ENCODE assay signal across 8 cellular contexts in the genomic region with DNA sequence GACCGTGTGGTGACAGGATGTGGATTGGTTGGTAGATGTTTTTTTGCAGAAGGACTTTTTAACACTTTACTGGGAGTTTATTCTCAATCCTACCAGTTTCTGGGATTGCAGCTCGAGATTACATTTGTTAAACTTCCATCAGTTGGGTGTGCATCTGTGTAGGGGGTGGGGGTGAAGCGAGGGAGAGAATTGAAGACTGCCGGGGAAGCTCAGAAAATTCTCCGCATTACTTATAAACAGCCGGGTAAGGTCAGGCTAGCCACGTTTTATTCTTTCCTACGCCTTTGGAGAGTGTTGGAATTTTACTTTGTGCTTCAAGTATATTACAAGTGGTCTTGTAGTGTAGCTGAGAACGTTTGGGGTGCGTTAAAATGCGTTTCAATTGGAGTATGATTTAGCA. TPM values are rescaled to one million over a fixed set of nuclear protein-coding genes. Genes with fewer than 3 reads are reported as not detected.
DNase-seq lines count a peak whose midpoint lies in the region; ATAC-seq lines count a peak whose summit lies in the region.

No MANE protein-coding gene starts in this region.

- no peak for DNase-seq in activated CD4-positive, alpha-beta T cell treated with anti-CD3 and anti-CD28 coated beads, Interleukin-2, amount 10 ng/mL, durations not matched to agents 7 days and 5 days
- no peak for DNase-seq in activated CD4-positive, alpha-beta T cell treated with anti-CD3 and anti-CD28 coated beads, Interleukin-2, amount 50 U/mL, for 4 hours
- DNase-seq in activated CD8-positive, alpha-beta T cell treated with anti-CD3 and anti-CD28 coated beads, Interleukin-2, amount 10 ng/mL, durations not matched to agents 7 days and 5 days, result no peak
- no peak for DNase-seq in midbrain (lab: John Stamatoyannopoulos, UW)
- DNase-seq in amniotic stem cell (lab: John Stamatoyannopoulos, UW), result no peak
- no peak for DNase-seq in SK-N-DZ (ENCODE audit: low spot score)

- CTCF ChIA-PET in activated CD4-positive, alpha-beta T cell treated with anti-CD3 and anti-CD28 coated beads, Interleukin-2, amount 10 ng/mL, durations not matched to agents 7 days and 5 days (lab: Charles Lee), result interaction anchor here (1.3 to 1.6 kb wide), 2 partner anchors 11 to 525 kb away, joined by 4 to 7 read pairs; no protein-coding TSS in a partner anchor
- CTCF ChIA-PET in activated CD8-positive, alpha-beta T cell treated with anti-CD3 and anti-CD28 coated beads, Interleukin-2, amount 10 ng/mL, durations not matched to agents 7 days and 5 days (lab: Charles Lee), result interaction anchor here (0.6 to 5.8 kb wide), 5 partner anchors 14 to 950 kb away, joined by 3 to 44 read pairs (median 4); no protein-coding TSS in a partner anchor

- H3K27me3 ChIP-seq in subcutaneous abdominal adipose tissue (ENCODE audit: control insufficient read depth in 5 of 5, insufficient read depth in 4 of 5, low read length in 5 of 5), result peaks cover 0 to 3% (median 0%) of the 10 kb centered on the region in 5 donors

- peak overlapping the region; percentile 85 for H3K27ac Mint-ChIP-seq in activated CD4-positive, alpha-beta T cell treated with anti-CD3 and anti-CD28 coated beads, Interleukin-2, amount 10 ng/mL, durations not matched to agents 7 days and 5 days
- peak overlapping the region; percentile 82 for H3K27ac Mint-ChIP-seq in activated CD8-positive, alpha-beta T cell treated with anti-CD3 and anti-CD28 coated beads, Interleukin-2, amount 10 ng/mL, durations not matched to agents 7 days and 5 days

- peak overlapping the region; percentile 89 for H3K4me3 Mint-ChIP-seq in activated CD4-positive, alpha-beta T cell treated with anti-CD3 and anti-CD28 coated beads, Interleukin-2, amount 10 ng/mL, durations not matched to agents 7 days and 5 days
- peak overlapping the region; percentile 92 for H3K4me3 Mint-ChIP-seq in activated CD8-positive, alpha-beta T cell treated with anti-CD3 and anti-CD28 coated beads, Interleukin-2, amount 10 ng/mL, durations not matched to agents 7 days and 5 days

- no peak for ATAC-seq in activated CD8-positive, alpha-beta T cell treated with anti-CD3 and anti-CD28 coated beads, Interleukin-2, amount 10 ng/mL, durations not matched to agents 7 days and 5 days

- H3K9me3 Mint-ChIP-seq in activated CD4-positive, alpha-beta T cell treated with anti-CD3 and anti-CD28 coated beads, Interleukin-2, amount 10 ng/mL, durations not matched to agents 7 days and 5 days, result no peaks in the 10 kb centered on the region
- no peaks in the 10 kb centered on the region for H3K9me3 Mint-ChIP-seq in activated CD8-positive, alpha-beta T cell treated with anti-CD3 and anti-CD28 coated beads, Interleukin-2, amount 10 ng/mL, durations not matched to agents 7 days and 5 days (ENCODE audit: insufficient read depth)

- peak overlapping the region; percentile 70 for H3K27ac ChIP-seq in subcutaneous abdominal adipose tissue (ENCODE audit: low read depth, low read length)

- no peaks in the 10 kb centered on the region for H3K36me3 Mint-ChIP-seq in activated CD4-positive, alpha-beta T cell treated with anti-CD3 and anti-CD28 coated beads, Interleukin-2, amount 10 ng/mL, durations not matched to agents 7 days and 5 days (ENCODE audit: low read depth)
- no peaks in the 10 kb centered on the region for H3K36me3 Mint-ChIP-seq in activated CD8-positive, alpha-beta T cell treated with anti-CD3 and anti-CD28 coated beads, Interleukin-2, amount 10 ng/mL, durations not matched to agents 7 days and 5 days (ENCODE audit: low read depth)

- H3K4me3 ChIP-seq in iPS-18c (ENCODE audit: insufficient read depth, low read depth, low read length) (peak overlapping the region; percentile 85), subcutaneous abdominal adipose tissue (ENCODE audit: low read depth in 1 of 5, low read length in 5 of 5) (peak overlapping the region; percentile 69 to 87 (median 75))

- H3K27me3 Mint-ChIP-seq in activated CD4-positive, alpha-beta T cell treated with anti-CD3 and anti-CD28 coated beads, Interleukin-2, amount 10 ng/mL, durations not matched to agents 7 days and 5 days, result peaks cover 23% of the 10 kb centered on the region
- peaks cover 34% of the 10 kb centered on the region for H3K27me3 Mint-ChIP-seq in activated CD8-positive, alpha-beta T cell treated with anti-CD3 and anti-CD28 coated beads, Interleukin-2, amount 10 ng/mL, durations not matched to agents 7 days and 5 days (ENCODE audit: low read depth)

- H3K9ac ChIP-seq in subcutaneous abdominal adipose tissue (ENCODE audit: low read length in 5 of 5), result peak overlapping the region; percentile 17 to 83 (median 71)

- H3K4me1 ChIP-seq in subcutaneous abdominal adipose tissue (ENCODE audit: control insufficient read depth in 5 of 5, insufficient read depth in 5 of 5, low read length in 5 of 5), result peaks cover 0 to 22% (median 20%) of the 10 kb centered on the region in 5 donors

- POLR2A ChIA-PET in activated CD4-positive, alpha-beta T cell treated with anti-CD3 and anti-CD28 coated beads, Interleukin-2, amount 10 ng/mL, durations not matched to agents 7 days and 5 days (lab: Charles Lee), result no interaction called here
- POLR2A ChIA-PET in activated CD8-positive, alpha-beta T cell treated with anti-CD3 and anti-CD28 coated beads, Interleukin-2, amount 10 ng/mL, durations not matched to agents 7 days and 5 days (lab: Charles Lee), result interaction anchor here (1.4 kb wide), 1 partner anchor 13 kb away, joined by 4 read pairs; no protein-coding TSS in a partner anchor

- no peaks in the 10 kb centered on the region for H3K9me3 ChIP-seq in iPS-18c (ENCODE audit: control insufficient read depth, insufficient read depth, low read length)
- H3K9me3 ChIP-seq in subcutaneous abdominal adipose tissue (ENCODE audit: control insufficient read depth in 5 of 5, low read length in 5 of 5), result no peaks in the 10 kb centered on the region

- H3K4me1 Mint-ChIP-seq in activated CD4-positive, alpha-beta T cell treated with anti-CD3 and anti-CD28 coated beads, Interleukin-2, amount 10 ng/mL, durations not matched to agents 7 days and 5 days, result peaks cover 43% of the 10 kb centered on the region
- peaks cover 35% of the 10 kb centered on the region for H3K4me1 Mint-ChIP-seq in activated CD8-positive, alpha-beta T cell treated with anti-CD3 and anti-CD28 coated beads, Interleukin-2, amount 10 ng/mL, durations not matched to agents 7 days and 5 days (ENCODE audit: low read depth)

- no peaks in the 10 kb centered on the region for H3K36me3 ChIP-seq in subcutaneous abdominal adipose tissue (ENCODE audit: control insufficient read depth in 5 of 5, insufficient read depth in 5 of 5, low read length in 5 of 5)

RNA-seq across cellular contexts. Expression of gene PALS2, which starts 1.1 kb away (rescaled TPM):
- 10 to 100 TPM; 16.1 to 20.2 TPM for total RNA-seq in activated CD4-positive, alpha-beta T cell treated with anti-CD3 and anti-CD28 coated beads, Interleukin-2, amount 10 ng/mL, durations not matched to agents 7 days and 5 days
- 10 to 100 TPM; 13.5 to 20.7 TPM for total RNA-seq in activated CD8-positive, alpha-beta T cell treated with anti-CD3 and anti-CD28 coated beads, Interleukin-2, amount 10 ng/mL, durations not matched to agents 7 days and 5 days
- polyA plus RNA-seq in SK-N-DZ (2014; cell fraction: cytosol; rRNA removed), result 15.4 and 15.7 TPM in 2 replicates
- polyA plus RNA-seq in SK-N-DZ (2014; cell fraction: nucleus; rRNA removed), result 10.2 and 17.2 TPM in 2 replicates
